ENCODE assay signal across 34 cellular contexts in the genomic region with DNA sequence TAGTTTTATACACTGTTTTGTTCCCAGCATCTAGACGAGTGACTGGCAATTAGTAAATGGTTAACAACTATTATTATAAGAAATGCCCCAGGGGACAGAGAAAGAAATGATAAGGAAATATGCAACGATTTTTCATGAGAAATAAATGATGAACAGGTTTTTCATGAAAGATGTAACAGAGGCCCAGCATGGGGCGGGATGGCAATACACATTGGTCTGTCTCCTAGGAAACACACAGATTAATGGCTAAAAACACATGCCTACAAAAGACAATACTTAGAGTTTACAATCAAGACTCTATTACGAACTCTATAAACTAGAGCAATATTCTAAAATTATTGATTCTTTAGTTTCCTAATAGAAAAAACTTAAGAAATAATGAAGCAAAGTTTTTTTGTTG.
"Had no signal": no experiment of that assay in that cellular context is flagged by ENCODE, and none has a peak within 500 bp of the region (broad histone marks: within the 10 kb centered on the region; RNA-seq: fewer than 3 reads in every experiment).

No MANE protein-coding gene starts in this region.

- FAIRE-seq: colon had no signal

- ATAC-seq: activated CD4-positive, alpha-beta T cell treated with anti-CD3 and anti-CD28 coated beads for 36 hours; activated CD8-positive, alpha-beta T cell treated with anti-CD3 and anti-CD28 coated beads, Interleukin-2, amount 10 ng/mL, durations not matched to agents 7 days and 5 days; PC-3; Right ventricle myocardium inferior had no signal

- H3K4me3 Mint-ChIP-seq: activated CD4-positive, alpha-beta T cell treated with anti-CD3 and anti-CD28 coated beads for 36 hours; activated CD4-positive, alpha-beta T cell treated with anti-CD3 and anti-CD28 coated beads, Interleukin-2, amount 10 ng/mL, durations not matched to agents 7 days and 5 days; activated CD8-positive, alpha-beta T cell treated with anti-CD3 and anti-CD28 coated beads, Interleukin-2, amount 10 ng/mL, durations not matched to agents 7 days and 5 days; activated naive CD8-positive, alpha-beta T cell treated with anti-CD3 and anti-CD28 coated beads for 36 hours had no signal

- H3K27me3 Mint-ChIP-seq: activated CD4-positive, alpha-beta T cell treated with anti-CD3 and anti-CD28 coated beads for 36 hours; activated CD4-positive, alpha-beta T cell treated with anti-CD3 and anti-CD28 coated beads, Interleukin-2, amount 10 ng/mL, durations not matched to agents 7 days and 5 days; activated naive CD8-positive, alpha-beta T cell treated with anti-CD3 and anti-CD28 coated beads for 36 hours had no signal

- H3K4me1 ChIP-seq: Peyer's patch, SJCRH30 had no signal

- H3K36me3 Mint-ChIP-seq: activated naive CD8-positive, alpha-beta T cell treated with anti-CD3 and anti-CD28 coated beads for 36 hours had no signal

- H3K27ac ChIP-seq: brain microvascular endothelial cell, Peyer's patch, RWPE1, SJCRH30, SK-N-MC, WERI-Rb-1 had no signal

- H3K4me3 ChIP-seq: MG63, Peyer's patch, SJCRH30, SK-N-MC had no signal

- H3K9me3 ChIP-seq: Peyer's patch, SJCRH30 had no signal

- H3K27me3 ChIP-seq: brain microvascular endothelial cell, MG63, Peyer's patch, SJCRH30 had no signal

- H3K36me3 ChIP-seq: brain microvascular endothelial cell, MG63, Peyer's patch, SJCRH30, WERI-Rb-1 had no signal

- H3K4me1 Mint-ChIP-seq: activated CD4-positive, alpha-beta T cell treated with anti-CD3 and anti-CD28 coated beads for 36 hours; activated CD4-positive, alpha-beta T cell treated with anti-CD3 and anti-CD28 coated beads, Interleukin-2, amount 10 ng/mL, durations not matched to agents 7 days and 5 days; activated naive CD8-positive, alpha-beta T cell treated with anti-CD3 and anti-CD28 coated beads for 36 hours had no signal

- H3K27ac Mint-ChIP-seq: activated CD4-positive, alpha-beta T cell treated with anti-CD3 and anti-CD28 coated beads for 36 hours; activated CD4-positive, alpha-beta T cell treated with anti-CD3 and anti-CD28 coated beads, Interleukin-2, amount 10 ng/mL, durations not matched to agents 7 days and 5 days; activated CD8-positive, alpha-beta T cell treated with anti-CD3 and anti-CD28 coated beads, Interleukin-2, amount 10 ng/mL, durations not matched to agents 7 days and 5 days; activated naive CD8-positive, alpha-beta T cell treated with anti-CD3 and anti-CD28 coated beads for 36 hours had no signal

- DNase-seq: activated CD4-positive, alpha-beta T cell treated with anti-CD3 and anti-CD28 coated beads for 36 hours; activated CD4-positive, alpha-beta T cell treated with anti-CD3 and anti-CD28 coated beads, Interleukin-2, amount 10 ng/mL, durations not matched to agents 7 days and 5 days; activated CD4-positive, alpha-beta T cell treated with anti-CD3 and anti-CD28 coated beads, Interleukin-2, amount 50 U/mL, for 48 hours; activated CD8-positive, alpha-beta T cell treated with anti-CD3 and anti-CD28 coated beads, Interleukin-2, amount 10 ng/mL, durations not matched to agents 7 days and 5 days; activated effector memory CD4-positive, alpha-beta T cell treated with anti-CD3 and anti-CD28 coated beads, Interleukin-2, amount 50 U/mL, for 16 hours; activated naive CD4-positive, alpha-beta T cell; activated naive CD4-positive, alpha-beta T cell treated with anti-CD3 and anti-CD28 coated beads, Interleukin-2, amount 50 U/mL, for 16 hours; activated naive CD8-positive, alpha-beta T cell treated with anti-CD3 and anti-CD28 coated beads for 36 hours; activated T-cell treated with anti-CD3 and anti-CD28 coated beads, Interleukin-2, amount 50 U/mL, for 48 hours; amniotic stem cell; aorta; brain microvascular endothelial cell; central memory CD4-positive, alpha-beta T cell; Kasumi-1; MG63; NCI-H1048; NCI-H1105 treated with DMSO at 0.1 percent for 48 hours; NCI-H1694; NCI-H1930; NCI-H2081 treated with DMSO at 0.1 percent for 48 hours; NCI-H226; NCI-H446 treated with DMSO at 0.1 percent for 48 hours; NCI-H524; NCI-H69; NK-92 treated with Interleukin-12 subunit alpha and Interleukin-12 subunit beta, amount 100 ng/mL, for 24 hours; PC-3; Peyer's patch; SJCRH30; T1000; WERI-Rb-1 had no signal
